15 cellular contexts compared by ENCODE assay signal in genomic region chr11:73717136-73717535, GRCh38. TPM values are rescaled to one million over a fixed set of nuclear protein-coding genes. Genes with fewer than 3 reads are reported as not detected.
A peak's percentile ranks its signal among the peaks of the same experiment; 100 is the strongest.
DNase-seq lines count a peak whose midpoint lies in the region; ATAC-seq and TF ChIP-seq lines count a peak whose summit lies in the region.
"Had no signal": no experiment of that assay in that cellular context is flagged by ENCODE, and none has a peak within 500 bp of the region (broad histone marks: within the 10 kb centered on the region; RNA-seq: fewer than 3 reads in every experiment).

No MANE protein-coding gene starts in this region.

- no peaks in the 10 kb centered on the region for H3K27me3 ChIP-seq in dorsolateral prefrontal cortex
- H3K27me3 ChIP-seq: Peyer's patch had no signal

- DNase-seq in COLO829 (ENCODE audit: low spot score) (peak; percentile 91), SK-N-MC (ENCODE audit: low read depth, low spot score) (no peak), dorsolateral prefrontal cortex (no peak), activated gamma-delta T cell (lab: John Stamatoyannopoulos, UW) (no peak), WTC11 (ENCODE audit: low spot score) (no peak), medulla oblongata (ENCODE audit: extremely low spot score) (no peak)
- no peak for DNase-seq in stimulated activated naive B cell treated with anti-CD40 and anti-IgM and Interleukin-4, amounts not matched to agents 10 μg/mL and 1 μg/mL and 100 μg/mL, for 72 hours
- DNase-seq: CD4-positive, CD25-positive, alpha-beta regulatory T cell; HCEC 1CT; NCI-H187; NCI-H226; NCI-H524 treated with DMSO at 0.1 percent for 48 hours; Peyer's patch; SHP77 had no signal

- CTCF ChIA-PET in WTC11 (lab: Charles Lee): interaction anchor here (1.3 kb wide), 1 partner anchor 91 kb away, joined by 3 read pairs; no protein-coding TSS in a partner anchor

- H3K36me3 ChIP-seq in SK-N-MC (ENCODE audit: insufficient read depth, low read length): peaks cover 10% of the 10 kb centered on the region

- H3K27ac Mint-ChIP-seq in stimulated activated naive B cell treated with anti-CD40 and anti-IgM and Interleukin-4, amounts not matched to agents 10 μg/mL and 1 μg/mL and 100 μg/mL, for 72 hours: peak overlapping the region; percentile 25
- no peak overlapping the region for H3K27ac Mint-ChIP-seq in WTC11
- H3K27ac Mint-ChIP-seq: CD4-positive, CD25-positive, alpha-beta regulatory T cell had no signal

- H3K4me3 ChIP-seq in SK-N-MC: no peak overlapping the region
- peak overlapping the region in 2 of 59 donors; percentile 5 to 17 for H3K4me3 ChIP-seq in dorsolateral prefrontal cortex
- H3K4me3 ChIP-seq: Peyer's patch had no signal

- H3K4me1 Mint-ChIP-seq in stimulated activated naive B cell treated with anti-CD40 and anti-IgM and Interleukin-4, amounts not matched to agents 10 μg/mL and 1 μg/mL and 100 μg/mL, for 72 hours: peaks cover 3 to 6% of the 10 kb centered on the region in 2 donors
- no peaks in the 10 kb centered on the region for H3K4me1 Mint-ChIP-seq in WTC11

- no peak for TF ChIP-seq CTCF in dorsolateral prefrontal cortex (IDR thresholded peaks at IDR 0.05 in 54 of 56, conservative IDR thresholded peaks at IDR 0.05 in 2 of 56; ENCODE audit: low read depth in 1 of 56, partially characterized antibody in 56 of 56)
- no peak for TF ChIP-seq CTCF in WTC11 (IDR thresholded peaks at IDR 0.05)

- peak overlapping the region; percentile 70 for H3K27ac ChIP-seq in SK-N-MC
- peak overlapping the region in 57 of 59 donors; percentile 0 to 82 (median 64) for H3K27ac ChIP-seq in dorsolateral prefrontal cortex
- H3K27ac ChIP-seq: HL-60, Peyer's patch had no signal

- H3K27me3 Mint-ChIP-seq in stimulated activated naive B cell treated with anti-CD40 and anti-IgM and Interleukin-4, amounts not matched to agents 10 μg/mL and 1 μg/mL and 100 μg/mL, for 72 hours: no peaks in the 10 kb centered on the region
- no peaks in the 10 kb centered on the region for H3K27me3 Mint-ChIP-seq in WTC11 (ENCODE audit: low read depth)
- H3K27me3 Mint-ChIP-seq: CD4-positive, CD25-positive, alpha-beta regulatory T cell had no signal

- POLR2A ChIA-PET in WTC11 (lab: Charles Lee): no interaction called here

- peaks cover 0 to 2% of the 10 kb centered on the region in 2 donors for H3K9me3 Mint-ChIP-seq in stimulated activated naive B cell treated with anti-CD40 and anti-IgM and Interleukin-4, amounts not matched to agents 10 μg/mL and 1 μg/mL and 100 μg/mL, for 72 hours
- no peaks in the 10 kb centered on the region for H3K9me3 Mint-ChIP-seq in WTC11
- H3K9me3 Mint-ChIP-seq: CD4-positive, CD25-positive, alpha-beta regulatory T cell had no signal

- no peak for ATAC-seq in stimulated activated naive B cell treated with anti-CD40 and anti-IgM and Interleukin-4, amounts not matched to agents 10 μg/mL and 1 μg/mL and 100 μg/mL, for 72 hours (replicated peaks)
- no peak for ATAC-seq in WTC11

- peaks cover 25 to 26% of the 10 kb centered on the region in 2 donors for H3K36me3 Mint-ChIP-seq in stimulated activated naive B cell treated with anti-CD40 and anti-IgM and Interleukin-4, amounts not matched to agents 10 μg/mL and 1 μg/mL and 100 μg/mL, for 72 hours
- peaks cover 26% of the 10 kb centered on the region for H3K36me3 Mint-ChIP-seq in WTC11

- H3K4me3 Mint-ChIP-seq in stimulated activated naive B cell treated with anti-CD40 and anti-IgM and Interleukin-4, amounts not matched to agents 10 μg/mL and 1 μg/mL and 100 μg/mL, for 72 hours: no peak overlapping the region
- H3K4me3 Mint-ChIP-seq in WTC11: no peak overlapping the region
- H3K4me3 Mint-ChIP-seq: CD4-positive, CD25-positive, alpha-beta regulatory T cell had no signal

- intact Hi-C loops in dorsolateral prefrontal cortex (cut with DNase I): loop anchor here in 1 of 2 donors (10.0 kb wide), 1 partner anchor 168 kb away; no protein-coding TSS in a partner anchor

- H3K9me3 ChIP-seq in SK-N-MC (ENCODE audit: low read depth, low read length): no peaks in the 10 kb centered on the region
- H3K9me3 ChIP-seq: Peyer's patch had no signal

- H3K9ac ChIP-seq in SK-N-MC (ENCODE audit: insufficient read length): peak overlapping the region; percentile 6

TF ChIP-seq in WTC11, 78 proteins besides CTCF, POLR2A, EP300 and RAD21:
- no peak for TF ChIP-seq ETV6 (CRISPR knock-in tag; IDR thresholded peaks at IDR 0.05)
- no peak for TF ChIP-seq FOXP1 (CRISPR knock-in tag; IDR thresholded peaks at IDR 0.05; ENCODE audit: borderline replicate concordance)
- TF ChIP-seq ZNF281 (CRISPR knock-in tag; IDR thresholded peaks at IDR 0.05): no peak
- no peak for TF ChIP-seq NR1H2 (CRISPR knock-in tag; IDR thresholded peaks at IDR 0.05)
- TF ChIP-seq PREB (CRISPR knock-in tag; IDR thresholded peaks at IDR 0.05; ENCODE audit: borderline replicate concordance): no peak
- no peak for TF ChIP-seq MAX (CRISPR knock-in tag; IDR thresholded peaks at IDR 0.05)
- TF ChIP-seq CBFB (CRISPR knock-in tag; IDR thresholded peaks at IDR 0.05; ENCODE audit: low read depth): no peak
- TF ChIP-seq FOXJ3 (CRISPR knock-in tag; IDR thresholded peaks at IDR 0.05; ENCODE audit: borderline replicate concordance): no peak
- TF ChIP-seq CREB1 (CRISPR knock-in tag; IDR thresholded peaks at IDR 0.05): no peak
- no peak for TF ChIP-seq MLX (CRISPR knock-in tag; IDR thresholded peaks at IDR 0.05)
- TF ChIP-seq ZNF263 (CRISPR knock-in tag; IDR thresholded peaks at IDR 0.05; ENCODE audit: low read depth): no peak
- no peak for TF ChIP-seq GRHL2 (CRISPR knock-in tag; IDR thresholded peaks at IDR 0.05; ENCODE audit: insufficient replicate concordance, severe bottlenecking)
- no peak for TF ChIP-seq CREM (CRISPR knock-in tag; IDR thresholded peaks at IDR 0.05)

RNA-seq across cellular contexts. Expression of gene RAB6A, which starts 43.7 kb away (rescaled TPM):
- total RNA-seq in dorsolateral prefrontal cortex (100 to 1,000 TPM; 200 to 371 (median 290) TPM), WTC11 (2021) (103 to 114 TPM (median 107 TPM) in 3 replicates)
